15 cellular contexts compared by ENCODE assay signal in genomic region chr22:36540867-36541642, GRCh38. TPM values are rescaled to one million over a fixed set of nuclear protein-coding genes. Genes with fewer than 3 reads are reported as not detected.
DNase-seq lines count a peak whose midpoint lies in the region; TF ChIP-seq lines count a peak whose summit lies in the region.
"Had no signal": no experiment of that assay in that cellular context is flagged by ENCODE, and none has a peak within 500 bp of the region (broad histone marks: within the 10 kb centered on the region; RNA-seq: fewer than 3 reads in every experiment).

No MANE protein-coding gene starts in this region.

- no peak for TF ChIP-seq RAD21 in Ishikawa (IDR thresholded peaks at IDR 0.05; ENCODE audit: low read depth)

- no peak overlapping the region for H2BK5ac ChIP-seq in mesendoderm (ENCODE audit: low read length)

- no peak overlapping the region for H2BK15ac ChIP-seq in mesendoderm (replicated peaks; ENCODE audit: low read depth)

- H4K20me1 ChIP-seq in Karpas-422 (ENCODE audit: insufficient read depth, low read depth, low read length), result no peaks in the 10 kb centered on the region

- no peak overlapping the region for H3K18ac ChIP-seq in mesendoderm (ENCODE audit: low read length)

- no peaks in the 10 kb centered on the region for H3K79me1 ChIP-seq in mesendoderm (ENCODE audit: low read length)

- no CpG with 5 or more reads among the region's 12 CpGs for WGBS in mesendoderm (ENCODE audit: extremely low coverage, insufficient coverage, low lambda C conversion rate)

- H3K36me3 ChIP-seq in mesendoderm (ENCODE audit: control insufficient read depth, insufficient read depth, low read length), result no peaks in the 10 kb centered on the region
- no peaks in the 10 kb centered on the region for H3K36me3 ChIP-seq in Karpas-422 (ENCODE audit: insufficient read depth, low read length)
- H3K36me3 ChIP-seq: MG63, suprapubic skin had no signal

- H3K79me2 ChIP-seq in mesendoderm (ENCODE audit: control insufficient read depth, insufficient read depth, low read length) (no peaks in the 10 kb centered on the region), Karpas-422 (ENCODE audit: low read length) (no peaks in the 10 kb centered on the region)

- TF ChIP-seq EP300 in Ishikawa (IDR thresholded peaks at IDR 0.05; ENCODE audit: borderline replicate concordance), result peak; percentile 59; the same call in 1 of the 2 replicates

- H3K4me2 ChIP-seq in mesendoderm (ENCODE audit: low read length) (no peak overlapping the region), Karpas-422 (ENCODE audit: low read depth, low read length, poor library complexity, severe bottlenecking) (no peak overlapping the region)

- peak; percentile 43 for DNase-seq in EH (ENCODE audit: low read depth)
- DNase-seq in astrocyte of the hippocampus (ENCODE audit: low read depth, low spot score), result peak; percentile 48
- peak; percentile 76 for DNase-seq in mesendoderm
- DNase-seq in SHP77 treated with DMSO at 0.1 percent for 48 hours (lab: John Stamatoyannopoulos, UW), result no peak
- DNase-seq in NCI-H1436 (lab: John Stamatoyannopoulos, UW), result no peak
- DNase-seq in Karpas-422, result no peak
- DNase-seq: activated naive CD4-positive, alpha-beta T cell treated with Interleukin-2 at 50 U/mL for 16 hours; C1 segment of cervical spinal cord; glutamatergic neuron; MG63; NCI-H1930; NCI-H82; Right ventricle myocardium superior had no signal

- H3K23ac ChIP-seq in mesendoderm (ENCODE audit: low read length), result no peak overlapping the region

- no peak overlapping the region for H3K9ac ChIP-seq in mesendoderm (ENCODE audit: low read length)
- H3K9ac ChIP-seq in Karpas-422 (ENCODE audit: low read length), result no peak overlapping the region

- H2BK120ac ChIP-seq in mesendoderm (ENCODE audit: low read depth, low read length), result no peak overlapping the region

- no peak overlapping the region for H3K4ac ChIP-seq in mesendoderm (ENCODE audit: low read depth, low read length)

- H3K27ac ChIP-seq in mesendoderm (ENCODE audit: low read depth, low read length) (no peak overlapping the region), Karpas-422 (ENCODE audit: low read length) (no peak overlapping the region)
- H3K27ac ChIP-seq: suprapubic skin had no signal

- no peak overlapping the region for H2AK5ac ChIP-seq in mesendoderm (ENCODE audit: low read length)

- H3K4me1 ChIP-seq in mesendoderm (ENCODE audit: control insufficient read depth, low read depth, low read length) (no peaks in the 10 kb centered on the region), Karpas-422 (ENCODE audit: low read length) (peaks cover under 1% of the 10 kb centered on the region; the same call in 1 of the 2 replicates)

- H2AFZ ChIP-seq in Karpas-422 (ENCODE audit: low read length), result no peak overlapping the region

- no peaks in the 10 kb centered on the region for H3K9me2 ChIP-seq in Karpas-422 (replicated peaks; ENCODE audit: insufficient read depth, low read length)

- H3K4me3 ChIP-seq in mesendoderm (ENCODE audit: low read length) (no peak overlapping the region), Karpas-422 (ENCODE audit: low read length) (no peak overlapping the region)
- H3K4me3 ChIP-seq: MG63, suprapubic skin had no signal

- H3K27me3 ChIP-seq in mesendoderm (ENCODE audit: insufficient read depth, low read length, poor library complexity) (no peaks in the 10 kb centered on the region), Karpas-422 (ENCODE audit: low read length) (no peaks in the 10 kb centered on the region)
- H3K27me3 ChIP-seq: MG63 had no signal

- H3K56ac ChIP-seq in mesendoderm (ENCODE audit: low read length), result no peak overlapping the region

- H4K5ac ChIP-seq in mesendoderm (ENCODE audit: low read length), result no peak overlapping the region

- no peaks in the 10 kb centered on the region for H3K9me3 ChIP-seq in Karpas-422 (ENCODE audit: low read length)
- H3K9me3 ChIP-seq: MG63, suprapubic skin had no signal

- no peak overlapping the region for H4K8ac ChIP-seq in mesendoderm (ENCODE audit: low read depth, low read length)

TF ChIP-seq in Ishikawa, 13 proteins besides CTCF, POLR2A, EP300 and RAD21:
- TF ChIP-seq FOXM1 (IDR thresholded peaks at IDR 0.05; ENCODE audit: borderline replicate concordance, low read depth) (no peak), NFIC (IDR thresholded peaks at IDR 0.05) (peak; percentile 56), YY1 (IDR thresholded peaks at IDR 0.05; ENCODE audit: low read depth) (no peak), TCF12 (IDR thresholded peaks at IDR 0.05; ENCODE audit: low read depth) (peak; percentile 42; the same call in 1 of the 2 replicates), TEAD4 (IDR thresholded peaks at IDR 0.05) (peak; percentile 97), TAF1 (IDR thresholded peaks at IDR 0.05; ENCODE audit: low read depth) (no peak), USF1 (IDR thresholded peaks at IDR 0.05) (peak; percentile 29; the same call in 1 of the 2 replicates), CEBPB (IDR thresholded peaks at IDR 0.05) (peak; percentile 54; the same call in 1 of the 2 replicates)

RNA-seq across cellular contexts. Expression of gene EIF3D, which starts 12.1 kb away (rescaled TPM):
- 169 TPM for polyA plus RNA-seq in mesendoderm (2013, experiment 1 of 2)
- 164 TPM for polyA plus RNA-seq in mesendoderm (2013, experiment 2 of 2)
- 481 and 566 TPM in 2 replicates for total RNA-seq in Karpas-422 (2014; rRNA removed; shearing (Covaris generic); ENCODE audit: low replicate concordance)

RNA-seq across cellular contexts. Expression of gene FOXRED2, which starts 34.2 kb away (rescaled TPM):
- polyA plus RNA-seq in mesendoderm (2013, experiment 1 of 2), result 11.4 TPM
- polyA plus RNA-seq in mesendoderm (2013, experiment 2 of 2), result 11.7 TPM
- 4.8 and 9.9 TPM in 2 replicates for total RNA-seq in Karpas-422 (2014; rRNA removed; shearing (Covaris generic); ENCODE audit: low replicate concordance)

RNA-seq across cellular contexts. Expression of gene TXN2, which starts 59.6 kb away (rescaled TPM):
- 46.4 TPM for polyA plus RNA-seq in mesendoderm (2013, experiment 1 of 2)
- polyA plus RNA-seq in mesendoderm (2013, experiment 2 of 2), result 47.9 TPM
- 26.7 and 45.4 TPM in 2 replicates for total RNA-seq in Karpas-422 (2014; rRNA removed; shearing (Covaris generic); ENCODE audit: low replicate concordance)

Comparison
In these comparisons a context has a peak if more than half of its experiments do, and no peak if none do; other contexts are left out.
1. DNase-seq: peak in EH (single experiment), astrocyte of the hippocampus (single experiment) and mesendoderm (single experiment); none in SHP77 treated with DMSO at 0.1 percent for 48 hours (single experiment), NCI-H1436 (single experiment) and Karpas-422 (single experiment).